Comparison of ENCODE assay signal across 20 cellular contexts in genomic region chr1:81650741-81651140, GRCh38.
"Had no signal": no experiment of that assay in that cellular context is flagged by ENCODE, and none has a peak within 500 bp of the region (broad histone marks: within the 10 kb centered on the region; RNA-seq: fewer than 3 reads in every experiment).

No MANE protein-coding gene starts in this region.

- H3K4me1 ChIP-seq: breast epithelium, transverse colon, vagina had no signal

- H3K27ac ChIP-seq: breast epithelium, hepatocyte, left ventricle myocardium inferior, right atrium auricular region, skin epidermis, transverse colon, vagina had no signal

- DNase-seq: activated CD4-positive, alpha-beta T cell treated with anti-CD3 and anti-CD28 coated beads, Interleukin-2, amount 10 ng/mL, durations not matched to agents 7 days and 5 days; activated CD8-positive, alpha-beta memory T cell treated with anti-CD3 and anti-CD28 coated beads for 24 hours; activated naive CD8-positive, alpha-beta T cell treated with anti-CD3 and anti-CD28 coated beads, Interleukin-2, amount 10 ng/mL, durations not matched to agents 7 days and 5 days; cerebellar nuclear complex; dermis blood vessel endothelial cell; endodermal cell; kidney; left ventricle myocardium inferior; mesenchymal stem cell; natural killer cell; stimulated activated CD4-positive, alpha-beta T cell treated with anti-CD3 and anti-CD28 coated beads, Interleukin-4, amount 100 ng/mL, for 4 hours; stimulated activated CD8-positive, alpha-beta memory T cell treated with anti-CD3 and anti-CD28 coated beads, Interleukin-4, amount 100 ng/mL, for 48 hours; stimulated activated naive CD4-positive, alpha-beta T cell treated with Interleukin-2 at 50 U/mL for 16 hours; substantia nigra; transverse colon had no signal

- H3K27me3 ChIP-seq: breast epithelium, hepatocyte, right atrium auricular region, transverse colon, vagina had no signal

- ATAC-seq: natural killer cell had no signal

- H3K4me3 ChIP-seq: breast epithelium, hepatocyte, left ventricle myocardium inferior, right atrium auricular region, skin epidermis, transverse colon, vagina had no signal
